1 cellular context compared by ENCODE assay signal in the genomic region with DNA sequence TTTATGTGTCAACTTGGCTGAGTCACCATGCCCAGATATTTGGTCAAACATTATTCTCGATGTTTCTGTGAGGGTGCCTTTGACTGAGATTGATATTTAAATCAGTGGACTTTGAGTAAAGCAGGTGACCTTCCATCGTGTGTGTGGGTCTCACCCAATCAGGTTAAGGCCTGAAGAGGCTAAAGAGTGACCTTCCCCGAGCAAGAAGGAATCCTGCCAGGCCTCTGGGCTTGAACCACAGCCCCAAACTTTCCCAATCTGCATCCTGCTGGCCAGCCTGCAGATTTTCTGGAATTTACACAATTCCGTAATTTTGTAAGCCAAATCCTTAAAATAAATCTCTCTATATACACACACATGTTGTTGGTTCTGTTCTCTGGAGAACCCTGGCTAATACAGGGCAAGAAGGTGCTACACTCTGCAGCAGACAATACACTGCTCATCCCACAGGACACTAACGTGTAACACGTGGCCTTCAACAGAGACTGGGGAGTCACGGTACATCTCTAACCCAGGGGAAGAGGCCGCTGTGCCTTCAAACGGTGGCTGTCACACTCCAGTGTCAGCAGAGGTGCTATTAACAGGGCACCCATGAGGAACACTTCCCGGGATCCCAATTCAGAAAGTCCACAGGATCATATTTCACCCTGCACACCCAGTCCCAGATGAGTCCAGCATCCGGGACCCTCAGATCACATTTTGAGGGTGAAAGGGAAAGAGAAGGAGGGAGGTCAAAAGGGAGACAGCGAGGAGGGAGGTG.
TF ChIP-seq lines count a peak whose summit lies in the region.

No MANE protein-coding gene starts in this region.

TF ChIP-seq in WTC11, 78 proteins besides CTCF, POLR2A, EP300 and RAD21 (continued from another document):
- TF ChIP-seq, protein P1, sequence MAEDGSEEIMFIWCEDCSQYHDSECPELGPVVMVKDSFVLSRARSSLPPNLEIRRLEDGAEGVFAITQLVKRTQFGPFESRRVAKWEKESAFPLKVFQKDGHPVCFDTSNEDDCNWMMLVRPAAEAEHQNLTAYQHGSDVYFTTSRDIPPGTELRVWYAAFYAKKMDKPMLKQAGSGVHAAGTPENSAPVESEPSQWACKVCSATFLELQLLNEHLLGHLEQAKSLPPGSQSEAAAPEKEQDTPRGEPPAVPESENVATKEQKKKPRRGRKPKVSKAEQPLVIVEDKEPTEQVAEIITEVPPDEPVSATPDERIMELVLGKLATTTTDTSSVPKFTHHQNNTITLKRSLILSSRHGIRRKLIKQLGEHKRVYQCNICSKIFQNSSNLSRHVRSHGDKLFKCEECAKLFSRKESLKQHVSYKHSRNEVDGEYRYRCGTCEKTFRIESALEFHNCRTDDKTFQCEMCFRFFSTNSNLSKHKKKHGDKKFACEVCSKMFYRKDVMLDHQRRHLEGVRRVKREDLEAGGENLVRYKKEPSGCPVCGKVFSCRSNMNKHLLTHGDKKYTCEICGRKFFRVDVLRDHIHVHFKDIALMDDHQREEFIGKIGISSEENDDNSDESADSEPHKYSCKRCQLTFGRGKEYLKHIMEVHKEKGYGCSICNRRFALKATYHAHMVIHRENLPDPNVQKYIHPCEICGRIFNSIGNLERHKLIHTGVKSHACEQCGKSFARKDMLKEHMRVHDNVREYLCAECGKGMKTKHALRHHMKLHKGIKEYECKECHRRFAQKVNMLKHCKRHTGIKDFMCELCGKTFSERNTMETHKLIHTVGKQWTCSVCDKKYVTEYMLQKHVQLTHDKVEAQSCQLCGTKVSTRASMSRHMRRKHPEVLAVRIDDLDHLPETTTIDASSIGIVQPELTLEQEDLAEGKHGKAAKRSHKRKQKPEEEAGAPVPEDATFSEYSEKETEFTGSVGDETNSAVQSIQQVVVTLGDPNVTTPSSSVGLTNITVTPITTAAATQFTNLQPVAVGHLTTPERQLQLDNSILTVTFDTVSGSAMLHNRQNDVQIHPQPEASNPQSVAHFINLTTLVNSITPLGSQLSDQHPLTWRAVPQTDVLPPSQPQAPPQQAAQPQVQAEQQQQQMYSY (CRISPR knock-in tag; IDR thresholded peaks at IDR 0.05), result no peak
- TF ChIP-seq ESRRA (CRISPR knock-in tag; IDR thresholded peaks at IDR 0.05; ENCODE audit: borderline replicate concordance) (no peak), NFYB (CRISPR knock-in tag; conservative IDR thresholded peaks at IDR 0.05; ENCODE audit: low read depth) (no peak), ZNF423 (CRISPR knock-in tag; IDR thresholded peaks at IDR 0.05) (no peak), SMAD4 (CRISPR knock-in tag; IDR thresholded peaks at IDR 0.05) (no peak), JAZF1 (CRISPR knock-in tag; IDR thresholded peaks at IDR 0.05) (no peak)
TF ChIP-seq in WTC11: peak in this region for 0.
